Comparison of ENCODE assay signal across 11 cellular contexts in the genomic region with DNA sequence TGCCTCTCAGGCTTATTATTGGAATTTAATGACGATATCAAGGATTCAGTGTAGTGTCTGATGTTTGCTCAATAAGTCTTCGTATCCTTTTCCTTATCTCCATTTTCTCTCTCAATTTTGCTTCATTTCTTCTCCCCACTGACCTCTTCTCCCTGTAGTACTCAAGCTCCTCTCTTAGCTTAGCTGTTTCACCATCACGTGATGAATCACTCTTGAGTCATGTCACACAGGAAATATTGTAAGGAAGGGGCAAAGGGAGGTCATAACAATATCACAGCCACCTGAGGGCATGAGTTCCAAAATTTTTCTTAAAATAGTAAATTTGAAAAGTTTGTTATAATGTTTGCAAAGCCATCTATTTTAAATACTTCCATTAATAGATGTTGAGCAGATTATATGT.
DNase-seq lines count a peak whose midpoint lies in the region; ATAC-seq and TF ChIP-seq lines count a peak whose summit lies in the region.
"Had no signal": no experiment of that assay in that cellular context is flagged by ENCODE, and none has a peak within 500 bp of the region (broad histone marks: within the 10 kb centered on the region; RNA-seq: fewer than 3 reads in every experiment).

No MANE protein-coding gene starts in this region.

- no peak overlapping the region for H3K4me3 ChIP-seq in right lobe of liver

- no peaks in the 10 kb centered on the region for H3K9me3 ChIP-seq in right lobe of liver

- intact Hi-C loops in right lobe of liver (cut with DNase I) = no loop called here

- no peak overlapping the region for H3K27ac ChIP-seq in right lobe of liver

- H3K4me1 ChIP-seq in right lobe of liver = no peaks in the 10 kb centered on the region

- no peaks in the 10 kb centered on the region for H3K36me3 Mint-ChIP-seq in activated naive CD4-positive, alpha-beta T cell treated with anti-CD3 and anti-CD28 coated beads, Interleukin-2, amount 50 U/mL, for 72 hours

- H3K36me3 ChIP-seq in right lobe of liver = no peaks in the 10 kb centered on the region

- WGBS in right lobe of liver (ENCODE audit: insufficient coverage, low coverage, low lambda C conversion rate, missing lambda C conversion rate) = 36% methylated on average over 3 of the region's 3 CpGs

- no peak for TF ChIP-seq CTCF in right lobe of liver (IDR thresholded peaks at IDR 0.05)

- no peak for TF ChIP-seq POLR2A in right lobe of liver (IDR thresholded peaks at IDR 0.05)

- H3K27me3 ChIP-seq in right lobe of liver = no peaks in the 10 kb centered on the region

- ATAC-seq in right lobe of liver (peak in 3 of 4 donors; percentile 34 to 85 (median 35)), GM19395 (IDR thresholded peaks at IDR 0.05; ENCODE audit: unreplicated experiment) (no peak)
- no peak for ATAC-seq in activated naive CD4-positive, alpha-beta T cell treated with anti-CD3 and anti-CD28 coated beads, Interleukin-2, amount 50 U/mL, for 72 hours
- ATAC-seq: activated T-cell treated with anti-CD3 and anti-CD28 coated beads, Interleukin-2, amount 50 U/mL, for 4 hours had no signal

- H3K9me3 Mint-ChIP-seq in activated naive CD4-positive, alpha-beta T cell treated with anti-CD3 and anti-CD28 coated beads, Interleukin-2, amount 50 U/mL, for 72 hours = no peaks in the 10 kb centered on the region

- DNase-seq in CD1c-positive myeloid dendritic cell (ENCODE audit: extremely low spot score) (peak; percentile 21), MV-4-11 (lab: John Stamatoyannopoulos, UW) (peak; percentile 70), astrocyte of the hippocampus (ENCODE audit: low read depth, low spot score) (peak; percentile 37), right lobe of liver (no peak), retina (no peak), epidermal melanocyte (ENCODE audit: insufficient read length, low spot score) (no peak)
- no peak for DNase-seq in activated naive CD4-positive, alpha-beta T cell treated with anti-CD3 and anti-CD28 coated beads, Interleukin-2, amount 50 U/mL, for 72 hours (ENCODE audit: low spot score in 2 of 2)
- DNase-seq: activated T-cell treated with anti-CD3 and anti-CD28 coated beads, Interleukin-2, amount 50 U/mL, for 4 hours; COR-L47; H9 had no signal

- no peak overlapping the region for H3K27ac Mint-ChIP-seq in activated naive CD4-positive, alpha-beta T cell treated with anti-CD3 and anti-CD28 coated beads, Interleukin-2, amount 50 U/mL, for 72 hours
- H3K27ac Mint-ChIP-seq: H9 had no signal

Comparison
In these comparisons a context has a peak if more than half of its experiments do, and no peak if none do; other contexts are left out.
1. DNase-seq: peak in CD1c-positive myeloid dendritic cell (single experiment), MV-4-11 (single experiment) and astrocyte of the hippocampus (single experiment); none in right lobe of liver (0 of 3), retina (single experiment), activated naive CD4-positive, alpha-beta T cell treated with anti-CD3 and anti-CD28 coated beads, Interleukin-2, amount 50 U/mL, for 72 hours (0 of 2) and epidermal melanocyte (single experiment).
2. ATAC-seq: peak in right lobe of liver (3 of 4); none in GM19395 (single experiment) and activated naive CD4-positive, alpha-beta T cell treated with anti-CD3 and anti-CD28 coated beads, Interleukin-2, amount 50 U/mL, for 72 hours (0 of 2).